In genomic region chr19:55384576-55385235, GRCh38 we compare ENCODE assay signal across 1 cellular context.
TF ChIP-seq lines count a peak whose summit lies in the region.

No MANE protein-coding gene starts in this region.

TF ChIP-seq in GM23338, 12 proteins besides CTCF, POLR2A, EP300 and RAD21 (continued from another document):
- TF ChIP-seq ZNF462 (CRISPR knock-in tag; IDR thresholded peaks at IDR 0.05) (no peak), STAT1 (IDR thresholded peaks at IDR 0.05; ENCODE audit: unreplicated experiment) (no peak), POLR2AphosphoS5 (IDR thresholded peaks at IDR 0.05; ENCODE audit: low read depth) (no peak), EZH2 (IDR thresholded peaks at IDR 0.05; ENCODE audit: low read depth, unreplicated experiment) (no peak), ZNF331 (CRISPR knock-in tag; IDR thresholded peaks at IDR 0.05; ENCODE audit: low read depth) (no peak)
TF ChIP-seq in GM23338: peak in this region for 0.
